9 cellular contexts compared by ENCODE assay signal in genomic region chr20:35542990-35543389, GRCh38. TPM values are rescaled to one million over a fixed set of nuclear protein-coding genes. Genes with fewer than 3 reads are reported as not detected.
DNase-seq lines count a peak whose midpoint lies in the region; ATAC-seq and TF ChIP-seq lines count a peak whose summit lies in the region.
"Had no signal": no experiment of that assay in that cellular context is flagged by ENCODE, and none has a peak within 500 bp of the region (broad histone marks: within the 10 kb centered on the region; RNA-seq: fewer than 3 reads in every experiment).

No MANE protein-coding gene starts in this region.

- POLR2A ChIA-PET in CD8-positive, alpha-beta memory T cell (lab: Charles Lee): interaction anchor here (1.8 kb wide), 1 partner anchor 411 kb away, joined by 5 read pairs; the partner anchor contains the start of gene SCAND1

- peaks cover 6% of the 10 kb centered on the region for H3K36me3 ChIP-seq in CD8-positive, alpha-beta memory T cell (ENCODE audit: insufficient read depth, low read length)

- peak overlapping the region; percentile 70 to 92 (median 88) for H3K4me3 Mint-ChIP-seq in CD8-positive, alpha-beta memory T cell
- H3K4me3 Mint-ChIP-seq in brain: peak overlapping the region; percentile 91 to 94 (median 92)
- peak overlapping the region; percentile 78 for H3K4me3 Mint-ChIP-seq in natural killer cell treated with Interleukin-12 subunit alpha and Interleukin-12 subunit beta and Interleukin-15 and Interleukin-18, amount 100 ng/mL, for 72 hours

- ATAC-seq in natural killer cell treated with Interleukin-12 subunit alpha and Interleukin-12 subunit beta and Interleukin-15 and Interleukin-18, amount 100 ng/mL, for 72 hours: no peak
- ATAC-seq in HG03095 (IDR thresholded peaks at IDR 0.05; ENCODE audit: unreplicated experiment) (no peak), foreskin keratinocyte (no peak)

- H3K9me3 ChIP-seq in CD8-positive, alpha-beta memory T cell (ENCODE audit: low read length): no peaks in the 10 kb centered on the region

- peaks cover 21% of the 10 kb centered on the region for H3K4me1 ChIP-seq in CD8-positive, alpha-beta memory T cell (ENCODE audit: insufficient read depth, low read length)
- no peaks in the 10 kb centered on the region for H3K4me1 ChIP-seq in foreskin keratinocyte

- H3K36me3 Mint-ChIP-seq in CD8-positive, alpha-beta memory T cell: peaks cover 0 to 20% (median 3%) of the 10 kb centered on the region in 3 donors
- H3K36me3 Mint-ChIP-seq in brain: peaks cover 14% of the 10 kb centered on the region
- no peaks in the 10 kb centered on the region for H3K36me3 Mint-ChIP-seq in natural killer cell treated with Interleukin-12 subunit alpha and Interleukin-12 subunit beta and Interleukin-15 and Interleukin-18, amount 100 ng/mL, for 72 hours

- H3K27ac ChIP-seq in CD8-positive, alpha-beta memory T cell (ENCODE audit: low read depth, low read length): peak overlapping the region; percentile 70
- no peak overlapping the region for H3K27ac ChIP-seq in foreskin keratinocyte

- no peak overlapping the region for H3K4me3 ChIP-seq in CD8-positive, alpha-beta memory T cell (ENCODE audit: low read length)
- peak overlapping the region; percentile 97 for H3K4me3 ChIP-seq in LNCaP clone FGC (ENCODE audit: low read depth, low read length)

- H3K27ac Mint-ChIP-seq in CD8-positive, alpha-beta memory T cell: peak overlapping the region; percentile 52 to 95 (median 82)
- H3K27ac Mint-ChIP-seq in brain: peak overlapping the region in 4 of 5 experiments; percentile 56 to 95 (median 91)
- H3K27ac Mint-ChIP-seq in natural killer cell treated with Interleukin-12 subunit alpha and Interleukin-12 subunit beta and Interleukin-15 and Interleukin-18, amount 100 ng/mL, for 72 hours: peak overlapping the region in 1 of 2 donors; percentile 83

- no peaks in the 10 kb centered on the region for H3K27me3 Mint-ChIP-seq in CD8-positive, alpha-beta memory T cell
- peaks cover 5% of the 10 kb centered on the region for H3K27me3 Mint-ChIP-seq in brain
- H3K27me3 Mint-ChIP-seq in natural killer cell treated with Interleukin-12 subunit alpha and Interleukin-12 subunit beta and Interleukin-15 and Interleukin-18, amount 100 ng/mL, for 72 hours: no peaks in the 10 kb centered on the region

- H3K4me1 Mint-ChIP-seq in CD8-positive, alpha-beta memory T cell: peaks cover 15 to 30% (median 23%) of the 10 kb centered on the region in 3 donors
- H3K4me1 Mint-ChIP-seq in brain: peaks cover 22% of the 10 kb centered on the region
- H3K4me1 Mint-ChIP-seq in natural killer cell treated with Interleukin-12 subunit alpha and Interleukin-12 subunit beta and Interleukin-15 and Interleukin-18, amount 100 ng/mL, for 72 hours (ENCODE audit: low read depth in 2 of 2): peaks cover 11 to 17% of the 10 kb centered on the region in 2 donors

- no peak for DNase-seq in CD8-positive, alpha-beta memory T cell
- no peak for DNase-seq in LNCaP clone FGC (ENCODE audit: low read depth)
- DNase-seq in natural killer cell treated with Interleukin-12 subunit alpha and Interleukin-12 subunit beta and Interleukin-15 and Interleukin-18, amount 100 ng/mL, for 72 hours (ENCODE audit: low spot score): no peak
- no peak for DNase-seq in cerebellar cortex (ENCODE audit: low spot score)
- DNase-seq in foreskin keratinocyte: no peak
- no peak for DNase-seq in NCI-H2107 treated with DMSO at 0.1 percent for 48 hours (lab: John Stamatoyannopoulos, UW; ENCODE audit: unreplicated experiment)
- DNase-seq: NCI-H2171 had no signal

- CTCF ChIA-PET in CD8-positive, alpha-beta memory T cell (lab: Charles Lee): interaction anchor here (0.9 to 1.0 kb wide), 2 partner anchors 199 to 411 kb away, joined by 3 read pairs; partner anchors contain the start of genes RBM39 and SCAND1

- no peaks in the 10 kb centered on the region for H3K27me3 ChIP-seq in CD8-positive, alpha-beta memory T cell (ENCODE audit: insufficient read depth, low read length, poor library complexity, severe bottlenecking)
- no peaks in the 10 kb centered on the region for H3K27me3 ChIP-seq in foreskin keratinocyte

- TF ChIP-seq CTCF in LNCaP clone FGC (IDR thresholded peaks at IDR 0.05; ENCODE audit: control insufficient read depth, extremely low read depth, insufficient read depth) (no peak), brain (conservative IDR thresholded peaks at IDR 0.05) (no peak), foreskin keratinocyte (conservative IDR thresholded peaks at IDR 0.05) (no peak)

- H3K9me3 Mint-ChIP-seq in CD8-positive, alpha-beta memory T cell: no peaks in the 10 kb centered on the region
- H3K9me3 Mint-ChIP-seq in brain: no peaks in the 10 kb centered on the region
- no peaks in the 10 kb centered on the region for H3K9me3 Mint-ChIP-seq in natural killer cell treated with Interleukin-12 subunit alpha and Interleukin-12 subunit beta and Interleukin-15 and Interleukin-18, amount 100 ng/mL, for 72 hours

RNA-seq across cellular contexts. Expression of gene ERGIC3, which starts 1.1 kb away (rescaled TPM):
- total RNA-seq in CD8-positive, alpha-beta memory T cell: 100 to 1,000 TPM; 136 to 137 TPM
- 114 TPM for polyA plus RNA-seq in CD8-positive, alpha-beta memory T cell
- polyA plus RNA-seq in brain (ENCODE audit: insufficient read depth, low read depth, low replicate concordance) (404 TPM), foreskin keratinocyte (181 and 191 TPM in 2 replicates)
- 100 to 1,000 TPM; 129 to 164 TPM for total RNA-seq in natural killer cell treated with Interleukin-12 subunit alpha and Interleukin-12 subunit beta and Interleukin-15 and Interleukin-18, amount 100 ng/mL, for 72 hours
- 168 and 180 TPM in 2 replicates for total RNA-seq in foreskin keratinocyte

RNA-seq across cellular contexts. Expression of gene C20orf173, which starts 13.5 kb away (rescaled TPM):
- not detected for total RNA-seq in CD8-positive, alpha-beta memory T cell
- not detected for polyA plus RNA-seq in CD8-positive, alpha-beta memory T cell
- polyA plus RNA-seq in brain (ENCODE audit: insufficient read depth, low read depth, low replicate concordance) (not detected), foreskin keratinocyte (not detected in 2 replicates)
- total RNA-seq in natural killer cell treated with Interleukin-12 subunit alpha and Interleukin-12 subunit beta and Interleukin-15 and Interleukin-18, amount 100 ng/mL, for 72 hours: not detected
- not detected in 2 replicates for total RNA-seq in foreskin keratinocyte
